18 cellular contexts compared by ENCODE assay signal in genomic region chr11:43396617-43397016, GRCh38. TPM values are rescaled to one million over a fixed set of nuclear protein-coding genes. Genes with fewer than 3 reads are reported as not detected.
DNase-seq lines count a peak whose midpoint lies in the region; ATAC-seq and TF ChIP-seq lines count a peak whose summit lies in the region.
"Had no signal": no experiment of that assay in that cellular context is flagged by ENCODE, and none has a peak within 500 bp of the region (broad histone marks: within the 10 kb centered on the region; RNA-seq: fewer than 3 reads in every experiment).

No MANE protein-coding gene starts in this region.

- no peak for DNase-seq in activated CD8-positive, alpha-beta T cell treated with anti-CD3 and anti-CD28 coated beads for 36 hours
- no peak for DNase-seq in activated CD8-positive, alpha-beta T cell treated with anti-CD3 and anti-CD28 coated beads, Interleukin-2, amount 10 ng/mL, durations not matched to agents 7 days and 5 days
- no peak for DNase-seq in activated naive CD8-positive, alpha-beta T cell treated with anti-CD3 and anti-CD28 coated beads, Interleukin-2, amount 50 U/mL, for 24 hours
- no peak for DNase-seq in mesothelial cell of epicardium (ENCODE audit: low spot score in 2 of 2, unreplicated experiment in 2 of 2)
- DNase-seq in HK-2 (ENCODE audit: unreplicated experiment) = no peak
- no peak for DNase-seq in lower leg skin (ENCODE audit: low spot score in 2 of 2)
- DNase-seq in inferior parietal cortex (ENCODE audit: extremely low spot score) = no peak
- DNase-seq: GDM1, KG1, NCI-H1417 treated with DMSO at 0.1 percent for 48 hours, NCI-H1930, NCI-H774 had no signal

- no peak for TF ChIP-seq EP300 in Ishikawa (IDR thresholded peaks at IDR 0.05; ENCODE audit: borderline replicate concordance)

- no peak overlapping the region for H3K4me3 Mint-ChIP-seq in activated CD8-positive, alpha-beta T cell treated with anti-CD3 and anti-CD28 coated beads for 36 hours
- no peak overlapping the region for H3K4me3 Mint-ChIP-seq in activated CD8-positive, alpha-beta T cell treated with anti-CD3 and anti-CD28 coated beads, Interleukin-2, amount 10 ng/mL, durations not matched to agents 7 days and 5 days
- H3K4me3 Mint-ChIP-seq in activated naive CD8-positive, alpha-beta T cell treated with anti-CD3 and anti-CD28 coated beads, Interleukin-2, amount 50 U/mL, for 24 hours = peak overlapping the region; percentile 30
- H3K4me3 Mint-ChIP-seq in mesothelial cell of epicardium = no peak overlapping the region

- peak overlapping the region; percentile 29 for H3K27ac Mint-ChIP-seq in activated CD8-positive, alpha-beta T cell treated with anti-CD3 and anti-CD28 coated beads for 36 hours
- H3K27ac Mint-ChIP-seq in activated CD8-positive, alpha-beta T cell treated with anti-CD3 and anti-CD28 coated beads, Interleukin-2, amount 10 ng/mL, durations not matched to agents 7 days and 5 days = no peak overlapping the region
- peak overlapping the region; percentile 76 for H3K27ac Mint-ChIP-seq in activated naive CD8-positive, alpha-beta T cell treated with anti-CD3 and anti-CD28 coated beads, Interleukin-2, amount 50 U/mL, for 24 hours
- peak overlapping the region; percentile 76 for H3K27ac Mint-ChIP-seq in mesothelial cell of epicardium

- H3K27me3 Mint-ChIP-seq in activated CD8-positive, alpha-beta T cell treated with anti-CD3 and anti-CD28 coated beads for 36 hours = no peaks in the 10 kb centered on the region
- no peaks in the 10 kb centered on the region for H3K27me3 Mint-ChIP-seq in activated CD8-positive, alpha-beta T cell treated with anti-CD3 and anti-CD28 coated beads, Interleukin-2, amount 10 ng/mL, durations not matched to agents 7 days and 5 days (ENCODE audit: low read depth)
- no peaks in the 10 kb centered on the region for H3K27me3 Mint-ChIP-seq in activated naive CD8-positive, alpha-beta T cell treated with anti-CD3 and anti-CD28 coated beads, Interleukin-2, amount 50 U/mL, for 24 hours
- no peaks in the 10 kb centered on the region for H3K27me3 Mint-ChIP-seq in mesothelial cell of epicardium (ENCODE audit: low read depth)

- 69 to 72% methylated on average over 3 of the region's 3 CpGs for WGBS in lower leg skin, 2 donors

- H3K9me3 Mint-ChIP-seq in activated CD8-positive, alpha-beta T cell treated with anti-CD3 and anti-CD28 coated beads for 36 hours = no peaks in the 10 kb centered on the region
- H3K9me3 Mint-ChIP-seq in activated CD8-positive, alpha-beta T cell treated with anti-CD3 and anti-CD28 coated beads, Interleukin-2, amount 10 ng/mL, durations not matched to agents 7 days and 5 days (ENCODE audit: insufficient read depth) = no peaks in the 10 kb centered on the region
- no peaks in the 10 kb centered on the region for H3K9me3 Mint-ChIP-seq in activated naive CD8-positive, alpha-beta T cell treated with anti-CD3 and anti-CD28 coated beads, Interleukin-2, amount 50 U/mL, for 24 hours
- H3K9me3 Mint-ChIP-seq in mesothelial cell of epicardium = no peaks in the 10 kb centered on the region

- intact Hi-C loops in activated CD8-positive, alpha-beta T cell treated with anti-CD3 and anti-CD28 coated beads for 36 hours (cut with micrococcal nuclease) = loop anchor here (10.0 kb wide), 1 partner anchor 82 kb away; the partner anchor contains the start of gene API5
- intact Hi-C loops in lower leg skin (cut with DNase I; ENCODE audit: low total_unique reads) = no loop called here

- peaks cover 67% of the 10 kb centered on the region for H3K36me3 Mint-ChIP-seq in activated CD8-positive, alpha-beta T cell treated with anti-CD3 and anti-CD28 coated beads for 36 hours (ENCODE audit: low read depth)
- peaks cover 74% of the 10 kb centered on the region for H3K36me3 Mint-ChIP-seq in activated CD8-positive, alpha-beta T cell treated with anti-CD3 and anti-CD28 coated beads, Interleukin-2, amount 10 ng/mL, durations not matched to agents 7 days and 5 days (ENCODE audit: low read depth)
- peaks cover 77% of the 10 kb centered on the region for H3K36me3 Mint-ChIP-seq in activated naive CD8-positive, alpha-beta T cell treated with anti-CD3 and anti-CD28 coated beads, Interleukin-2, amount 50 U/mL, for 24 hours (ENCODE audit: low read depth)
- peaks cover 60% of the 10 kb centered on the region for H3K36me3 Mint-ChIP-seq in mesothelial cell of epicardium

- TF ChIP-seq POLR2A in lower leg skin (IDR thresholded peaks at IDR 0.05) = no peak

- peaks cover 50% of the 10 kb centered on the region for H3K4me1 Mint-ChIP-seq in activated CD8-positive, alpha-beta T cell treated with anti-CD3 and anti-CD28 coated beads for 36 hours (ENCODE audit: low read depth)
- H3K4me1 Mint-ChIP-seq in activated CD8-positive, alpha-beta T cell treated with anti-CD3 and anti-CD28 coated beads, Interleukin-2, amount 10 ng/mL, durations not matched to agents 7 days and 5 days (ENCODE audit: low read depth) = peaks cover 36% of the 10 kb centered on the region
- H3K4me1 Mint-ChIP-seq in activated naive CD8-positive, alpha-beta T cell treated with anti-CD3 and anti-CD28 coated beads, Interleukin-2, amount 50 U/mL, for 24 hours = peaks cover 52% of the 10 kb centered on the region
- peaks cover 10% of the 10 kb centered on the region for H3K4me1 Mint-ChIP-seq in mesothelial cell of epicardium

- no peak for TF ChIP-seq RAD21 in Ishikawa (IDR thresholded peaks at IDR 0.05; ENCODE audit: low read depth)

- CTCF ChIA-PET in activated CD8-positive, alpha-beta T cell treated with anti-CD3 and anti-CD28 coated beads for 36 hours (lab: Charles Lee) = interaction anchor here (1.6 kb wide), 1 partner anchor 10 kb away, joined by 4 read pairs; no protein-coding TSS in a partner anchor
- CTCF ChIA-PET in activated CD8-positive, alpha-beta T cell treated with anti-CD3 and anti-CD28 coated beads, Interleukin-2, amount 10 ng/mL, durations not matched to agents 7 days and 5 days (lab: Charles Lee) = interaction anchor here (1.3 kb wide), 1 partner anchor 22 kb away, joined by 4 read pairs; no protein-coding TSS in a partner anchor

- no peak overlapping the region for H3K4me3 ChIP-seq in lower leg skin (ENCODE audit: low read depth, poor library complexity, severe bottlenecking)
- H3K4me3 ChIP-seq: A549; BLaER1 treated with 17β-estradiol and CSF1 and Interleukin-3, amounts not matched to agents 10 nM and 100 nM; GM12878; GM23248 had no signal

- POLR2A ChIA-PET in activated CD8-positive, alpha-beta T cell treated with anti-CD3 and anti-CD28 coated beads for 36 hours (lab: Charles Lee) = no interaction called here
- POLR2A ChIA-PET in activated CD8-positive, alpha-beta T cell treated with anti-CD3 and anti-CD28 coated beads, Interleukin-2, amount 10 ng/mL, durations not matched to agents 7 days and 5 days (lab: Charles Lee) = no interaction called here

- ATAC-seq in activated CD8-positive, alpha-beta T cell treated with anti-CD3 and anti-CD28 coated beads for 36 hours = no peak
- ATAC-seq in activated CD8-positive, alpha-beta T cell treated with anti-CD3 and anti-CD28 coated beads, Interleukin-2, amount 10 ng/mL, durations not matched to agents 7 days and 5 days = no peak
- no peak for ATAC-seq in activated naive CD8-positive, alpha-beta T cell treated with anti-CD3 and anti-CD28 coated beads, Interleukin-2, amount 50 U/mL, for 24 hours
- ATAC-seq: A549, GM12878, HCT116 had no signal

- TF ChIP-seq CTCF in activated CD8-positive, alpha-beta T cell treated with anti-CD3 and anti-CD28 coated beads for 36 hours (IDR thresholded peaks at IDR 0.05) = no peak
- TF ChIP-seq CTCF in mesothelial cell of epicardium (IDR thresholded peaks at IDR 0.05; ENCODE audit: unreplicated experiment) = no peak
- no peak for TF ChIP-seq CTCF in lower leg skin (IDR thresholded peaks at IDR 0.05)

TF ChIP-seq in Ishikawa, 13 proteins besides CTCF, POLR2A, EP300 and RAD21:
- TF ChIP-seq USF1 (IDR thresholded peaks at IDR 0.05) (no peak), EGR1 (IDR thresholded peaks at IDR 0.05) (no peak), TEAD4 (IDR thresholded peaks at IDR 0.05) (peak; percentile 71), CREB1 (IDR thresholded peaks at IDR 0.05; ENCODE audit: low read depth) (no peak), NFIC (IDR thresholded peaks at IDR 0.05) (no peak), TAF1 (IDR thresholded peaks at IDR 0.05; ENCODE audit: low read depth) (no peak), MAX (IDR thresholded peaks at IDR 0.05) (no peak)

RNA-seq across cellular contexts. Expression of gene TTC17, which starts 37.9 kb away (rescaled TPM):
- total RNA-seq in activated CD8-positive, alpha-beta T cell treated with anti-CD3 and anti-CD28 coated beads for 36 hours = 10 to 100 TPM; 48.7 to 51.2 TPM
- 10 to 100 TPM; 56.9 to 60.5 TPM for total RNA-seq in activated CD8-positive, alpha-beta T cell treated with anti-CD3 and anti-CD28 coated beads, Interleukin-2, amount 10 ng/mL, durations not matched to agents 7 days and 5 days
- total RNA-seq in mesothelial cell of epicardium (135 to 147 TPM (median 143 TPM) in 3 replicates), lower leg skin (10 to 100 TPM; 62.6 to 71.4 (median 68.4) TPM)
